10 cellular contexts compared by ENCODE assay signal in the genomic region with DNA sequence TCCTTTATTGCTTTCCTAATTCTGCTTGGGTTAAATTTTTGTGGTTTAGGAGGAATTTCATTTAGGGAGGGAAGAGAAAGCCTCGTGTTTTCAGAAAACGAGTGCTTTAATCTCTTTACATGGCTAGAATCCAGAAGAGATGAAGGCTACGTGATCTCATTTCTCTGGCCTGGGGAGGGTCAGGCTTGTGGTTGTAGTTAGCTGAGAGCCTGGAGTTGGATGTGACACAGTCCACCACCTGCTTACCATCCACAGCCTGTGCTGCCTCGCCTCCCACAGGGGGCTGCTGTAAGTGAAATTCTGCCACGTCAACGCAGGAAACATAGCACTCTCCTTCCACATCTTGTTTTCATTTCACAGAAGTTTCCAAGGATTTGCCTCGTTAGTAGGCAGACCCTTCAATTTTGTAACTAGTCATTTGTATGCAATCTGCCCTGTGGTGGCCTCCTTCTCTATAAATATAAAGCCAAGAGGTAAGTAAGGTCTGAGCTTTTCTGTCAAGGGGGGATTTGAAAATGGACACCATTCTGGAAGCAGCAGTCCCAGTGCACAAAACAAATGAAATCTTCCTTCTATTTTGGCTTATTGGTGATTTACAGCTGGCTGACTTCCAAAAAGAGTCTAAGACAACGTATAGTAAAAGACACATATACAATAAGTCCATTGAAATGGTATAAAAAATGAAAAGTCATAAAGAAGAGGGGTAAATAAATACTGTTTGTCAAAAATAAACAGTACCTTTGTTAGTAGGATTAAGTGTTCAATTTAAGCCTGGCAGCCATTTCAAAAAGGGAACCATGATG. TPM values are rescaled to one million over a fixed set of nuclear protein-coding genes. Genes with fewer than 3 reads are reported as not detected.
DNase-seq lines count a peak whose midpoint lies in the region; ATAC-seq and TF ChIP-seq lines count a peak whose summit lies in the region.
"Had no signal": no experiment of that assay in that cellular context is flagged by ENCODE, and none has a peak within 500 bp of the region (broad histone marks: within the 10 kb centered on the region; RNA-seq: fewer than 3 reads in every experiment).

No MANE protein-coding gene starts in this region.

- peak overlapping the region; percentile 15 for H3K4me3 ChIP-seq in astrocyte of the spinal cord (ENCODE audit: low read depth, low read length)
- no peak overlapping the region for H3K4me3 ChIP-seq in upper lobe of right lung

- H3K9me3 Mint-ChIP-seq in activated T-cell treated with anti-CD3 and anti-CD28 coated beads, Interleukin-2, amount 50 U/mL, for 4 hours = no peaks in the 10 kb centered on the region

- H3K4me3 Mint-ChIP-seq in activated T-cell treated with anti-CD3 and anti-CD28 coated beads, Interleukin-2, amount 50 U/mL, for 4 hours = no peak overlapping the region
- H3K4me3 Mint-ChIP-seq: activated CD8-positive, alpha-beta memory T cell treated with anti-CD3 and anti-CD28 coated beads, Interleukin-2, amount 10 ng/mL, durations not matched to agents 7 days and 5 days; B cell had no signal

- DNase-seq in NCI-H146 treated with DMSO at 0.1 percent for 48 hours (lab: John Stamatoyannopoulos, UW; ENCODE audit: unreplicated experiment) (peak; percentile 7), NCI-H146 (lab: John Stamatoyannopoulos, UW) (no peak), astrocyte of the spinal cord (ENCODE audit: low read depth, low spot score) (peak; percentile 99), kidney glomerular epithelial cell (lab: John Stamatoyannopoulos, UW) (peak; percentile 92), upper lobe of right lung (no peak), iPS-NIHi7 (ENCODE audit: extremely low spot score) (no peak)
- DNase-seq in activated T-cell treated with anti-CD3 and anti-CD28 coated beads, Interleukin-2, amount 50 U/mL, for 4 hours = no peak
- DNase-seq: activated CD8-positive, alpha-beta memory T cell treated with anti-CD3 and anti-CD28 coated beads, Interleukin-2, amount 10 ng/mL, durations not matched to agents 7 days and 5 days had no signal

- intact Hi-C loops in upper lobe of right lung (cut with DNase I) = no loop called here

- no peaks in the 10 kb centered on the region for H3K36me3 ChIP-seq in upper lobe of right lung

- peak; percentile 23 for ATAC-seq in upper lobe of right lung
- no peak for ATAC-seq in HG03196 (IDR thresholded peaks at IDR 0.05; ENCODE audit: unreplicated experiment)
- ATAC-seq in activated T-cell treated with anti-CD3 and anti-CD28 coated beads, Interleukin-2, amount 50 U/mL, for 4 hours = no peak
- ATAC-seq: activated CD8-positive, alpha-beta memory T cell treated with anti-CD3 and anti-CD28 coated beads, Interleukin-2, amount 10 ng/mL, durations not matched to agents 7 days and 5 days had no signal

- in situ Hi-C loops in astrocyte of the spinal cord (cut with HindIII; ENCODE audit: low sequenced_read_pairs) = no loop called here

- peaks cover 67% of the 10 kb centered on the region for H3K27me3 Mint-ChIP-seq in activated T-cell treated with anti-CD3 and anti-CD28 coated beads, Interleukin-2, amount 50 U/mL, for 4 hours (ENCODE audit: low read depth)

- no peaks in the 10 kb centered on the region for H3K9me3 ChIP-seq in upper lobe of right lung

- H3K27me3 ChIP-seq in upper lobe of right lung = peaks cover 5% of the 10 kb centered on the region

- peak; percentile 19 for TF ChIP-seq CTCF in astrocyte of the spinal cord (IDR thresholded peaks at IDR 0.05; ENCODE audit: low read depth, low read length)
- TF ChIP-seq CTCF in upper lobe of right lung (IDR thresholded peaks at IDR 0.05) = no peak

- peaks cover 7% of the 10 kb centered on the region for H3K4me1 ChIP-seq in upper lobe of right lung

- H3K36me3 Mint-ChIP-seq in activated T-cell treated with anti-CD3 and anti-CD28 coated beads, Interleukin-2, amount 50 U/mL, for 4 hours (ENCODE audit: insufficient read depth) = no peaks in the 10 kb centered on the region
- H3K36me3 Mint-ChIP-seq: activated CD8-positive, alpha-beta memory T cell treated with anti-CD3 and anti-CD28 coated beads, Interleukin-2, amount 10 ng/mL, durations not matched to agents 7 days and 5 days had no signal

- peak overlapping the region; percentile 53 for H3K27ac ChIP-seq in upper lobe of right lung

- H3K4me1 Mint-ChIP-seq in activated T-cell treated with anti-CD3 and anti-CD28 coated beads, Interleukin-2, amount 50 U/mL, for 4 hours (ENCODE audit: low read depth) = peaks cover 6% of the 10 kb centered on the region

RNA-seq across cellular contexts. Expression of gene GXYLT2, which starts 3.4 kb away (rescaled TPM):
- 8.4 TPM for total RNA-seq in upper lobe of right lung
- not detected for total RNA-seq in activated T-cell treated with anti-CD3 and anti-CD28 coated beads, Interleukin-2, amount 50 U/mL, for 4 hours
- total RNA-seq: activated CD8-positive, alpha-beta memory T cell treated with anti-CD3 and anti-CD28 coated beads, Interleukin-2, amount 10 ng/mL, durations not matched to agents 7 days and 5 days; B cell had no signal

RNA-seq across cellular contexts. Expression of gene SHQ1, which starts 43.0 kb away (rescaled TPM):
- total RNA-seq in upper lobe of right lung = 17.3 TPM
- total RNA-seq in activated T-cell treated with anti-CD3 and anti-CD28 coated beads, Interleukin-2, amount 50 U/mL, for 4 hours = 10 to 100 TPM; 39.2 to 52.1 (median 44.4) TPM

Comparison
In these comparisons a context has a peak if more than half of its experiments do, and no peak if none do; other contexts are left out.
1. DNase-seq: peak in NCI-H146 treated with DMSO at 0.1 percent for 48 hours (single experiment), astrocyte of the spinal cord (single experiment) and kidney glomerular epithelial cell (single experiment); none in NCI-H146 (single experiment), upper lobe of right lung (single experiment), activated T-cell treated with anti-CD3 and anti-CD28 coated beads, Interleukin-2, amount 50 U/mL, for 4 hours (single experiment) and iPS-NIHi7 (single experiment).